ENCODE assay signal across 8 cellular contexts in the genomic region with DNA sequence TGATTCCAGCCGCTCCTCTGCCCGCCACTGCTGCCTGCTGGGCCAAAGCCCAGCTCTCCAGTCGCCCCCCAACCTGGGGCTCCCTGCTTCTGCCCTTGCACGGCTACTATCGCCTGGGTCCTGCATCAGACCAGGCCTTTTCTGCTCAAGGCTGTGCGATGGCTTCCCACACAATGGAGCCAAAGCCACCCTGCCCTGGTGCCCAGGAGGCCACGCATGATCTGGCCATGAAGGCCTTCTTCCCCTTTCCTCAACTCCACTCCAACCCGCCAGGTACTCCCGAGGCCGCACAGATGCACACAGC. TPM values are rescaled to one million over a fixed set of nuclear protein-coding genes. Genes with fewer than 3 reads are reported as not detected.
DNase-seq lines count a peak whose midpoint lies in the region; ATAC-seq and TF ChIP-seq lines count a peak whose summit lies in the region.

No MANE protein-coding gene starts in this region.

- DNase-seq in activated naive CD4-positive, alpha-beta T cell treated with anti-CD3 and anti-CD28 coated beads for 36 hours: no peak
- no peak for DNase-seq in activated naive CD4-positive, alpha-beta T cell (lab: John Stamatoyannopoulos, UW)
- no peak for DNase-seq in activated CD4-positive, alpha-beta memory T cell treated with anti-CD3 and anti-CD28 coated beads, Interleukin-2, amount 10 ng/mL, durations not matched to agents 7 days and 5 days
- DNase-seq in lower lobe of right lung (no peak), upper lobe of left lung (peak in 1 of 2 donors; percentile 45), colonic mucosa (no peak), COR-L47 (lab: John Stamatoyannopoulos, UW) (no peak)

- no peak for TF ChIP-seq EP300 in upper lobe of left lung (IDR thresholded peaks at IDR 0.05)

- CTCF ChIA-PET in activated naive CD4-positive, alpha-beta T cell treated with anti-CD3 and anti-CD28 coated beads for 36 hours (lab: Charles Lee): no interaction called here
- CTCF ChIA-PET in activated CD4-positive, alpha-beta memory T cell treated with anti-CD3 and anti-CD28 coated beads, Interleukin-2, amount 10 ng/mL, durations not matched to agents 7 days and 5 days (lab: Charles Lee): no interaction called here

- no peaks in the 10 kb centered on the region for H3K27me3 Mint-ChIP-seq in activated naive CD4-positive, alpha-beta T cell treated with anti-CD3 and anti-CD28 coated beads for 36 hours (ENCODE audit: low read depth)
- no peaks in the 10 kb centered on the region for H3K27me3 Mint-ChIP-seq in activated CD4-positive, alpha-beta memory T cell treated with anti-CD3 and anti-CD28 coated beads, Interleukin-2, amount 10 ng/mL, durations not matched to agents 7 days and 5 days

- H3K36me3 Mint-ChIP-seq in activated naive CD4-positive, alpha-beta T cell treated with anti-CD3 and anti-CD28 coated beads for 36 hours (ENCODE audit: low read depth): peaks cover 14% of the 10 kb centered on the region
- peaks cover 54% of the 10 kb centered on the region for H3K36me3 Mint-ChIP-seq in activated CD4-positive, alpha-beta memory T cell treated with anti-CD3 and anti-CD28 coated beads, Interleukin-2, amount 10 ng/mL, durations not matched to agents 7 days and 5 days (ENCODE audit: low read depth)

- no peak for TF ChIP-seq CTCF in lower lobe of right lung (IDR thresholded peaks at IDR 0.05)
- no peak for TF ChIP-seq CTCF in upper lobe of left lung (IDR thresholded peaks at IDR 0.05)
- no peak for TF ChIP-seq CTCF in colonic mucosa (IDR thresholded peaks at IDR 0.05)

- H3K4me1 Mint-ChIP-seq in activated naive CD4-positive, alpha-beta T cell treated with anti-CD3 and anti-CD28 coated beads for 36 hours (ENCODE audit: low read depth): peaks cover 19% of the 10 kb centered on the region
- peaks cover 25% of the 10 kb centered on the region for H3K4me1 Mint-ChIP-seq in activated CD4-positive, alpha-beta memory T cell treated with anti-CD3 and anti-CD28 coated beads, Interleukin-2, amount 10 ng/mL, durations not matched to agents 7 days and 5 days

- H3K27ac ChIP-seq in lower lobe of right lung (peak overlapping the region; percentile 4), upper lobe of left lung (peak overlapping the region in 3 of 4 donors; percentile 50 to 68 (median 55)), colonic mucosa (no peak overlapping the region)

- no peak overlapping the region for H3K4me3 Mint-ChIP-seq in activated naive CD4-positive, alpha-beta T cell treated with anti-CD3 and anti-CD28 coated beads for 36 hours
- no peak overlapping the region for H3K4me3 Mint-ChIP-seq in activated CD4-positive, alpha-beta memory T cell treated with anti-CD3 and anti-CD28 coated beads, Interleukin-2, amount 10 ng/mL, durations not matched to agents 7 days and 5 days

- H3K9me3 ChIP-seq in lower lobe of right lung (no peaks in the 10 kb centered on the region), upper lobe of left lung (no peaks in the 10 kb centered on the region), colonic mucosa (no peaks in the 10 kb centered on the region)

- no peak overlapping the region for H3K4me3 ChIP-seq in lower lobe of right lung
- no peak overlapping the region for H3K4me3 ChIP-seq in upper lobe of left lung
- no peak overlapping the region for H3K4me3 ChIP-seq in colonic mucosa

- ATAC-seq in lower lobe of right lung (no peak), upper lobe of left lung (ENCODE audit: low FRiP score in 2 of 2) (no peak), HG02623 (IDR thresholded peaks at IDR 0.05; ENCODE audit: unreplicated experiment) (no peak)

- H3K9ac ChIP-seq in colonic mucosa (ENCODE audit: low read depth in 2 of 2, low read length in 2 of 2): no peak overlapping the region

- intact Hi-C loops in activated naive CD4-positive, alpha-beta T cell treated with anti-CD3 and anti-CD28 coated beads for 36 hours (cut with micrococcal nuclease): no loop called here
- intact Hi-C loops in lower lobe of right lung (cut with DNase I) (no loop called here), colonic mucosa (cut with DNase I) (no loop called here)

- WGBS in upper lobe of left lung, 2 donors: 94 to 96% methylated on average over 10 of the region's 10 CpGs

- POLR2A ChIA-PET in activated CD4-positive, alpha-beta memory T cell treated with anti-CD3 and anti-CD28 coated beads, Interleukin-2, amount 10 ng/mL, durations not matched to agents 7 days and 5 days (lab: Charles Lee): interaction anchor here (0.7 to 1.0 kb wide), 2 partner anchors 21 to 150 kb away, joined by 3 read pairs; no protein-coding TSS in a partner anchor

- H3K27me3 ChIP-seq in lower lobe of right lung (ENCODE audit: low read depth) (no peaks in the 10 kb centered on the region), upper lobe of left lung (no peaks in the 10 kb centered on the region), colonic mucosa (no peaks in the 10 kb centered on the region)

- no peaks in the 10 kb centered on the region for H3K9me3 Mint-ChIP-seq in activated naive CD4-positive, alpha-beta T cell treated with anti-CD3 and anti-CD28 coated beads for 36 hours
- no peaks in the 10 kb centered on the region for H3K9me3 Mint-ChIP-seq in activated CD4-positive, alpha-beta memory T cell treated with anti-CD3 and anti-CD28 coated beads, Interleukin-2, amount 10 ng/mL, durations not matched to agents 7 days and 5 days

- H3K27ac Mint-ChIP-seq in activated naive CD4-positive, alpha-beta T cell treated with anti-CD3 and anti-CD28 coated beads for 36 hours: peak overlapping the region; percentile 74
- H3K27ac Mint-ChIP-seq in activated CD4-positive, alpha-beta memory T cell treated with anti-CD3 and anti-CD28 coated beads, Interleukin-2, amount 10 ng/mL, durations not matched to agents 7 days and 5 days: peak overlapping the region; percentile 40

- H3K4me1 ChIP-seq in lower lobe of right lung (peaks cover 16% of the 10 kb centered on the region), upper lobe of left lung (peaks cover 6 to 19% (median 12%) of the 10 kb centered on the region in 4 donors), colonic mucosa (no peaks in the 10 kb centered on the region)

- TF ChIP-seq POLR2A in upper lobe of left lung (IDR thresholded peaks at IDR 0.05): no peak

- peaks cover 65% of the 10 kb centered on the region for H3K36me3 ChIP-seq in lower lobe of right lung
- peaks cover 14 to 65% (median 58%) of the 10 kb centered on the region in 4 donors for H3K36me3 ChIP-seq in upper lobe of left lung
- peaks cover 17% of the 10 kb centered on the region for H3K36me3 ChIP-seq in colonic mucosa

RNA-seq across cellular contexts. Expression of gene SGSM3, which starts 45.8 kb away (rescaled TPM):
- total RNA-seq in activated naive CD4-positive, alpha-beta T cell treated with anti-CD3 and anti-CD28 coated beads for 36 hours: 10 to 100 TPM; 65.7 to 66.4 TPM
- 10 to 100 TPM; 70.0 to 72.2 TPM for total RNA-seq in activated CD4-positive, alpha-beta memory T cell treated with anti-CD3 and anti-CD28 coated beads, Interleukin-2, amount 10 ng/mL, durations not matched to agents 7 days and 5 days
- total RNA-seq in lower lobe of right lung (80.3 TPM), upper lobe of left lung (100 to 1,000 TPM in 2 of 6 donors, 10 to 100 TPM in 4; 51.8 to 199 (median 84.0) TPM), colonic mucosa (100 to 1,000 TPM; 108 to 146 TPM)
